In the genomic region with DNA sequence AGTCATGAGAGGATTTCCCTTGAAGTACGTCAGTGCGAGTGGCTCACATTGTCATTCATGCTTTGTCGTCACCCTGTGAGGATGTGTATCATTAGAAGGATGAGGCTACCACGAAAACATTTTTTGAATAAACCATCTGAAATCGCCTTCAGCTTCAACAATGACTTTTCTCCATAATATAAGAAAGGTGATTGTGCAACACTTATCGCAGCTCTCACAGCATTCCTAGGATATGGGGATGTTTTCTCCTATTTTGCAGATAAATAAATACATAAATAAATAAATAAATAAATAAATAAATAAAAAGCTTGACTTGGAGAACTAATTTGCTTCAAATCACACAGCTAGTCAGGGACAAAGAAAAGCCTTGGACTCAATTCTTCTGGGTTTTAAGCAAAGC, we compare ENCODE assay signal across 36 cellular contexts.
"Had no signal": no experiment of that assay in that cellular context is flagged by ENCODE, and none has a peak within 500 bp of the region (broad histone marks: within the 10 kb centered on the region; RNA-seq: fewer than 3 reads in every experiment).

No MANE protein-coding gene starts in this region.

- H3K36me3 Mint-ChIP-seq: activated CD4-positive, alpha-beta memory T cell treated with anti-CD3 and anti-CD28 coated beads for 36 hours; activated naive CD8-positive, alpha-beta T cell treated with anti-CD3 and anti-CD28 coated beads for 36 hours had no signal

- H3K27ac Mint-ChIP-seq: activated B cell treated with CpG ODN at 0.5 μM for 24 hours; activated CD4-positive, alpha-beta memory T cell treated with anti-CD3 and anti-CD28 coated beads for 36 hours; activated CD4-positive, alpha-beta T cell treated with anti-CD3 and anti-CD28 coated beads, Interleukin-2, amount 10 ng/mL, durations not matched to agents 24 days and 14 days; activated CD8-positive, alpha-beta T cell treated with anti-CD3 and anti-CD28 coated beads for 36 hours; activated naive CD4-positive, alpha-beta T cell treated with anti-CD3 and anti-CD28 coated beads for 36 hours; activated naive CD4-positive, alpha-beta T cell treated with anti-CD3 and anti-CD28 coated beads, Interleukin-2, amount 50 U/mL, for 72 hours; activated naive CD8-positive, alpha-beta T cell treated with anti-CD3 and anti-CD28 coated beads for 36 hours; activated T-cell treated with anti-CD3 and anti-CD28 coated beads, Interleukin-2, amount 50 U/mL, for 72 hours; activated T-helper 1 cell treated with anti-CD3 and anti-CD28 coated beads, Interleukin-12 subunit alpha, Interleukin-12 subunit beta, Interleukin-2, Interleukin-4 antibody, amounts not matched to agents 30 ng/mL and 10 ng/mL and 1 ng/mL, durations not matched to agents 14 hours and 24 hours and 36 hours; activated T-helper 17 cell treated with anti-CD3 and anti-CD28 coated beads, Interleukin-2, amount 50 U/mL, for 72 hours; T-helper 2 cell treated with Interferon-gamma antibody and Interleukin-4, amounts not matched to agents 5 μg/mL and 100 μg/mL, for 36 hours had no signal

- H3K27me3 Mint-ChIP-seq: activated B cell treated with CpG ODN at 0.5 μM for 24 hours; activated CD4-positive, alpha-beta memory T cell treated with anti-CD3 and anti-CD28 coated beads for 36 hours; activated CD4-positive, alpha-beta T cell treated with anti-CD3 and anti-CD28 coated beads, Interleukin-2, amount 10 ng/mL, durations not matched to agents 24 days and 14 days; activated CD8-positive, alpha-beta T cell treated with anti-CD3 and anti-CD28 coated beads for 36 hours; activated naive CD8-positive, alpha-beta T cell treated with anti-CD3 and anti-CD28 coated beads for 36 hours; activated T-helper 17 cell treated with anti-CD3 and anti-CD28 coated beads, Interleukin-2, amount 50 U/mL, for 72 hours had no signal

- H3K27ac ChIP-seq: adrenal gland, body of pancreas, brain microvascular endothelial cell, breast epithelium, VCaP had no signal

- H3K27me3 ChIP-seq: adrenal gland, body of pancreas, brain microvascular endothelial cell had no signal

- H3K9me3 ChIP-seq: adrenal gland, body of pancreas, breast epithelium had no signal

- H3K4me1 ChIP-seq: adrenal gland, body of pancreas, breast epithelium had no signal

- H3K4me1 Mint-ChIP-seq: activated B cell treated with CpG ODN at 0.5 μM for 24 hours; activated CD4-positive, alpha-beta T cell treated with anti-CD3 and anti-CD28 coated beads, Interleukin-2, amount 10 ng/mL, durations not matched to agents 24 days and 14 days; activated naive CD8-positive, alpha-beta T cell treated with anti-CD3 and anti-CD28 coated beads for 36 hours; activated T-helper 17 cell treated with anti-CD3 and anti-CD28 coated beads, Interleukin-2, amount 50 U/mL, for 72 hours had no signal

- H3K9me3 Mint-ChIP-seq: activated CD4-positive, alpha-beta T cell treated with anti-CD3 and anti-CD28 coated beads, Interleukin-2, amount 10 ng/mL, durations not matched to agents 24 days and 14 days; activated naive CD8-positive, alpha-beta T cell treated with anti-CD3 and anti-CD28 coated beads for 36 hours; activated T-helper 1 cell treated with anti-CD3 and anti-CD28 coated beads, Interleukin-12 subunit alpha, Interleukin-12 subunit beta, Interleukin-2, Interleukin-4 antibody, amounts not matched to agents 30 ng/mL and 10 ng/mL and 1 ng/mL, durations not matched to agents 14 hours and 24 hours and 36 hours had no signal

- H3K4me3 Mint-ChIP-seq: activated B cell treated with CpG ODN at 0.5 μM for 24 hours; activated CD4-positive, alpha-beta memory T cell treated with anti-CD3 and anti-CD28 coated beads for 36 hours; activated CD4-positive, alpha-beta T cell treated with anti-CD3 and anti-CD28 coated beads, Interleukin-2, amount 10 ng/mL, durations not matched to agents 24 days and 14 days; activated CD8-positive, alpha-beta T cell treated with anti-CD3 and anti-CD28 coated beads for 36 hours; activated naive CD4-positive, alpha-beta T cell treated with anti-CD3 and anti-CD28 coated beads for 36 hours; activated naive CD8-positive, alpha-beta T cell treated with anti-CD3 and anti-CD28 coated beads for 36 hours; activated T-cell treated with anti-CD3 and anti-CD28 coated beads, Interleukin-2, amount 50 U/mL, for 4 hours; activated T-cell treated with anti-CD3 and anti-CD28 coated beads, Interleukin-2, amount 50 U/mL, for 72 hours; activated T-helper 1 cell treated with anti-CD3 and anti-CD28 coated beads, Interleukin-12 subunit alpha, Interleukin-12 subunit beta, Interleukin-2, Interleukin-4 antibody, amounts not matched to agents 30 ng/mL and 10 ng/mL and 1 ng/mL, durations not matched to agents 14 hours and 24 hours and 36 hours; activated T-helper 17 cell treated with anti-CD3 and anti-CD28 coated beads, Interleukin-2, amount 50 U/mL, for 72 hours; T-helper 2 cell treated with Interferon-gamma antibody and Interleukin-4, amounts not matched to agents 5 μg/mL and 100 μg/mL, for 36 hours had no signal

- H3K4me3 ChIP-seq: adrenal gland, body of pancreas, breast epithelium had no signal

- FAIRE-seq: astrocyte, colon, TTC549 had no signal

- DNase-seq: activated B cell treated with CpG ODN at 0.5 μM for 24 hours; activated CD4-positive, alpha-beta memory T cell treated with anti-CD3 and anti-CD28 coated beads for 36 hours; activated CD4-positive, alpha-beta T cell treated with anti-CD3 and anti-CD28 coated beads for 4 hours; activated CD4-positive, alpha-beta T cell treated with anti-CD3 and anti-CD28 coated beads, Interleukin-2, amount 10 ng/mL, durations not matched to agents 24 days and 14 days; activated CD4-positive, alpha-beta T cell treated with anti-CD3 and anti-CD28 coated beads, Interleukin-2, amount 50 U/mL, for 1 hour; activated CD4-positive, alpha-beta T cell treated with anti-CD3 and anti-CD28 coated beads, Interleukin-2, amount 50 U/mL, for 4 hours; activated CD4-positive, CD25-positive, alpha-beta regulatory T cell treated with anti-CD3 and anti-CD28 coated beads, Interleukin-2, amount 50 U/mL, for 72 hours; activated CD8-positive, alpha-beta memory T cell treated with anti-CD3 and anti-CD28 coated beads, Interleukin-2, amount 50 U/mL, for 4 hours; activated CD8-positive, alpha-beta T cell treated with anti-CD3 and anti-CD28 coated beads for 36 hours; activated effector memory CD4-positive, alpha-beta T cell treated with anti-CD3 and anti-CD28 coated beads, Interleukin-2, amount 50 U/mL, for 16 hours; activated gamma-delta T cell treated with Interleukin-2 at 50 U/mL for 16 hours; activated naive CD4-positive, alpha-beta T cell; activated naive CD4-positive, alpha-beta T cell treated with anti-CD3 and anti-CD28 coated beads for 36 hours; activated naive CD4-positive, alpha-beta T cell treated with anti-CD3 and anti-CD28 coated beads, Interleukin-2, amount 50 U/mL, for 16 hours; activated naive CD8-positive, alpha-beta T cell treated with anti-CD3 and anti-CD28 coated beads for 36 hours; activated T-cell treated with anti-CD3 and anti-CD28 coated beads for 4 hours; activated T-cell treated with anti-CD3 and anti-CD28 coated beads, Interleukin-2, amount 50 U/mL, for 1 hour; activated T-cell treated with anti-CD3 and anti-CD28 coated beads, Interleukin-2, amount 50 U/mL, for 4 hours; activated T-cell treated with anti-CD3 and anti-CD28 coated beads, Interleukin-2, amount 50 U/mL, for 72 hours; adrenal gland; amniotic stem cell; aorta; body of pancreas; brain microvascular endothelial cell; central memory CD4-positive, alpha-beta T cell; T-helper 2 cell; T-helper 9 cell had no signal

- H3K36me3 ChIP-seq: adrenal gland, brain microvascular endothelial cell, breast epithelium had no signal

- ATAC-seq: activated CD8-positive, alpha-beta T cell treated with anti-CD3 and anti-CD28 coated beads for 36 hours; activated naive CD4-positive, alpha-beta T cell treated with anti-CD3 and anti-CD28 coated beads, Interleukin-2, amount 50 U/mL, for 72 hours; activated T-cell treated with anti-CD3 and anti-CD28 coated beads, Interleukin-2, amount 50 U/mL, for 4 hours; activated T-cell treated with anti-CD3 and anti-CD28 coated beads, Interleukin-2, amount 50 U/mL, for 72 hours; activated T-helper 17 cell treated with anti-CD3 and anti-CD28 coated beads, Interleukin-2, amount 50 U/mL, for 72 hours; body of pancreas had no signal
